ENCODE assay signal across 10 cellular contexts in the genomic region with DNA sequence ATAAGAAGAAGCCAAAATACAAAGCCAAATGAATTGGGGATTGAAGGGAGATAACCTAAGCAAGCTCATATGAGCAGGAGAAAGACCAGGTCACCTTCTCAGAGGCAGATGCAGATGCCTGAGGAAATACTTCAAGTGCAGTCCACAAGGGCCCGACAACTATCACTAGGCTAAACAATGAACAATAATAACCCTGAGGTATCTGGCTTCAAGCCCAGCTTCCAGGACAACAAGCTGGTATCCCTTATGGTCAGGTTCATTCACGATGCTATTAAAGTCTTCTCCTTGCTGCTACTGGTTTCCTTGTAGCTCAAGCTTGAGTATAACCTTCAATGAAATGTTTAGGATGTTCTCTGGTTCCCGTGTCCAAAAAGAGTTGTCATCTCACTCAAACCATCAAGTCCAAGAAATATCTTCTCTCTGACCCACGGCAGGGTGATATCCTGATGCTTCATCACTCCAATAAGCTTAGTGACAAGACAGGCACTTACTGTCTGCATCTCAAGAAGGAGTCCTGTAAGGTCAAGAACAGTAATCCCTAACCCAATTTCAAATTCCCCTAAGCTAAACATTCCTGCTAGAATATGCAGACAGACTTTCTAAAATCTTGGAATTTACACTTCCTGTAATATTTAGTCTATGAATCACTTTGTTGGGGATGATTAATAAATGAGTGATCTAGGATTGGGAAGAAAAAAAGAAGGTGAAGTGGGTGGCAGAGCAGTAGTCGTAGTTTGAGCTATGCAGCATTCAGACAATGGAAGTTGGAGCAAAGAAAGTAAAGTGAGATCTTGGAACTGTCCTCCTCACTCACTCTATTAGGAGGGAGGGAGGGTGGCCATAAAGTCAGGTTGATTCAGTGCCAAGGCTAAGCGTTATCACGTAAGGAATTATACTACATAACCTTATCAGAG. TPM values are rescaled to one million over a fixed set of nuclear protein-coding genes. Genes with fewer than 3 reads are reported as not detected.
DNase-seq lines count a peak whose midpoint lies in the region; ATAC-seq and TF ChIP-seq lines count a peak whose summit lies in the region.
"Had no signal": no experiment of that assay in that cellular context is flagged by ENCODE, and none has a peak within 500 bp of the region (broad histone marks: within the 10 kb centered on the region; RNA-seq: fewer than 3 reads in every experiment).

No MANE protein-coding gene starts in this region.

- TF ChIP-seq CTCF in body of pancreas (IDR thresholded peaks at IDR 0.05) (no peak), mucosa of descending colon (IDR thresholded peaks at IDR 0.05) (no peak)

- intact Hi-C loops in body of pancreas (cut with DNase I) (no loop called here), mucosa of descending colon (cut with DNase I, micrococcal nuclease) (no loop called here)

- H3K9me3 ChIP-seq in body of pancreas = no peaks in the 10 kb centered on the region
- H3K9me3 ChIP-seq in mucosa of descending colon = no peaks in the 10 kb centered on the region
- H3K9me3 ChIP-seq: neutrophil had no signal

- ATAC-seq in body of pancreas (peak; percentile 27), mucosa of descending colon (peak; percentile 97), HG03135 (IDR thresholded peaks at IDR 0.05; ENCODE audit: unreplicated experiment) (no peak), GM21717 (IDR thresholded peaks at IDR 0.05; ENCODE audit: unreplicated experiment) (no peak)
- ATAC-seq: stimulated activated naive CD8-positive, alpha-beta T cell treated with anti-CD3 and anti-CD28 coated beads, Interleukin-15, Interleukin-2, amounts not matched to agents 100 U/mL and 50 U/mL, for 24 hours had no signal

- H3K36me3 ChIP-seq in body of pancreas (replicated peaks in 1 of 2; ENCODE audit: insufficient read depth in 1 of 2, low read depth in 2 of 2) (no peaks in the 10 kb centered on the region), mucosa of descending colon (ENCODE audit: low read depth) (no peaks in the 10 kb centered on the region)
- H3K36me3 ChIP-seq: neutrophil had no signal

- H3K4me1 ChIP-seq in body of pancreas (peaks cover 15% of the 10 kb centered on the region), mucosa of descending colon (ENCODE audit: low read depth) (peaks cover 9% of the 10 kb centered on the region)

- H3K27ac ChIP-seq in body of pancreas = no peak overlapping the region
- H3K27ac ChIP-seq: neutrophil had no signal

- WGBS in body of pancreas, 2 donors = 49% methylated on average over 7 of the region's 7 CpGs

- TF ChIP-seq POLR2A in body of pancreas (IDR thresholded peaks at IDR 0.05) = no peak

- DNase-seq in Daoy (ENCODE audit: low read depth) (peak; percentile 40), NCI-H2029 (lab: John Stamatoyannopoulos, UW) (peak; percentile 83), body of pancreas (no peak), mucosa of descending colon (peak in 1 of 3 donors; percentile 72), putamen (ENCODE audit: low spot score) (no peak), NCI-H1436 treated with DMSO at 0.1 percent for 48 hours (lab: John Stamatoyannopoulos, UW) (no peak)
- DNase-seq: stimulated activated naive CD8-positive, alpha-beta T cell treated with anti-CD3 and anti-CD28 coated beads, Interleukin-15, Interleukin-2, amounts not matched to agents 100 U/mL and 50 U/mL, for 24 hours had no signal

- H3K4me3 ChIP-seq in body of pancreas (no peak overlapping the region), mucosa of descending colon (no peak overlapping the region)

- H3K27me3 ChIP-seq in body of pancreas = no peaks in the 10 kb centered on the region

RNA-seq across cellular contexts. Expression of a gene that starts 33.1 kb away (rescaled TPM):
- total RNA-seq in Daoy (2014; rRNA removed; shearing (Covaris generic)) = 27.4 and 34.4 TPM in 2 replicates
- 10 to 100 TPM in 1 of 2 donors, 1 to 10 TPM in 1; 2.9 to 11.9 TPM for total RNA-seq in body of pancreas
- 10 to 100 TPM in 1 of 3 donors, 1 to 10 TPM in 2; 2.1 to 15.2 (median 3.9) TPM for total RNA-seq in mucosa of descending colon

Comparison
In these comparisons a context has a peak if more than half of its experiments do, and no peak if none do; other contexts are left out.
1. DNase-seq: peak in Daoy (single experiment) and NCI-H2029 (single experiment); none in body of pancreas (0 of 4), putamen (single experiment) and NCI-H1436 treated with DMSO at 0.1 percent for 48 hours (single experiment).
2. ATAC-seq: peak in body of pancreas (single experiment) and mucosa of descending colon (single experiment); none in HG03135 (single experiment) and GM21717 (single experiment).